ENCODE assay signal across 8 cellular contexts in genomic region chr1:156114919-156115513, GRCh38. TPM values are rescaled to one million over a fixed set of nuclear protein-coding genes. Genes with fewer than 3 reads are reported as not detected.
DNase-seq lines count a peak whose midpoint lies in the region; ATAC-seq, FAIRE-seq and TF ChIP-seq lines count a peak whose summit lies in the region.

No MANE protein-coding gene starts in this region.

- H3K9me3 ChIP-seq in endothelial cell of umbilical vein (replicated peaks; ENCODE audit: control insufficient read depth, insufficient read depth, low read length) (no peaks in the 10 kb centered on the region), muscle layer of duodenum (ENCODE audit: control insufficient read depth in 1 of 2, low read length in 2 of 2) (no peaks in the 10 kb centered on the region)

- no peak overlapping the region for H2AFZ ChIP-seq in endothelial cell of umbilical vein (ENCODE audit: low read depth, low read length)

- no peak for TF ChIP-seq POLR2A in endothelial cell of umbilical vein (IDR thresholded peaks at IDR 0.05; ENCODE audit: low read depth, low read length)

- H3K9ac ChIP-seq in endothelial cell of umbilical vein (replicated peaks; ENCODE audit: extremely low read depth, insufficient read depth, low read length), result peak overlapping the region; percentile 88

- H3K27ac ChIP-seq in endothelial cell of umbilical vein (ENCODE audit: insufficient read depth, low read depth, low read length) (peak overlapping the region; percentile 50), muscle layer of duodenum (ENCODE audit: low read length) (peak overlapping the region; percentile 98)

- H3K4me1 ChIP-seq in endothelial cell of umbilical vein (ENCODE audit: control insufficient read depth, extremely low read depth, insufficient read depth, low read length) (peaks cover 30% of the 10 kb centered on the region), muscle layer of duodenum (ENCODE audit: control insufficient read depth in 1 of 2, insufficient read depth in 2 of 2, low read length in 2 of 2) (peaks cover 8 to 36% of the 10 kb centered on the region in 2 donors)

- BruUV-seq in endothelial cell of umbilical vein (replicated peaks; lab: Mats Ljungman, UMichigan), result TSS peak; percentile 66

- CTCF ChIA-PET in endothelial cell of umbilical vein (lab: Charles Lee), result interaction anchor here (1.4 to 13.3 kb wide), 6 partner anchors 8 to 118 kb away, joined by 4 to 283 read pairs (median 12); no protein-coding TSS in a partner anchor

- dilution Hi-C loops in endothelial cell of umbilical vein (cut with MboI; ENCODE audit: extremely low pct_ligation_motif_present, low sequenced_read_pairs), result no loop called here

- DNase-seq in GM03348 (ENCODE audit: low spot score) (peak; percentile 30), T-helper 9 cell (peak; percentile 6), endothelial cell of umbilical vein (ENCODE audit: low read depth, low spot score) (peak; percentile 38)

- H3K9me1 ChIP-seq in endothelial cell of umbilical vein (replicated peaks; ENCODE audit: control insufficient read depth, extremely low read depth, insufficient read depth, low read length), result no peaks in the 10 kb centered on the region

- H3K4me2 ChIP-seq in endothelial cell of umbilical vein (ENCODE audit: insufficient read depth, low read length), result peak overlapping the region; percentile 78

- H3K36me3 ChIP-seq in endothelial cell of umbilical vein (ENCODE audit: control insufficient read depth in 2 of 2, extremely low read depth in 1 of 2, insufficient read depth in 2 of 2, low read length in 2 of 2) (peaks cover 0 to 2% of the 10 kb centered on the region in 2 experiments), muscle layer of duodenum (ENCODE audit: control insufficient read depth in 1 of 2, insufficient read depth in 2 of 2, low read length in 2 of 2) (peaks cover 2 to 24% of the 10 kb centered on the region in 2 donors)

- H3K27me3 ChIP-seq in endothelial cell of umbilical vein (ENCODE audit: control insufficient read depth in 2 of 2, insufficient read depth in 2 of 2, low read length in 2 of 2) (no peaks in the 10 kb centered on the region), muscle layer of duodenum (ENCODE audit: low read depth, low read length) (no peaks in the 10 kb centered on the region)

- H4K20me1 ChIP-seq in endothelial cell of umbilical vein (replicated peaks; ENCODE audit: control insufficient read depth, extremely low read depth, insufficient read depth, low read length), result no peaks in the 10 kb centered on the region

- peak; percentile 8 for ATAC-seq in HG02798 (IDR thresholded peaks at IDR 0.05; ENCODE audit: poor library complexity, unreplicated experiment)
- ATAC-seq in GM21367 (IDR thresholded peaks at IDR 0.05; ENCODE audit: unreplicated experiment), result no peak
- no peak for ATAC-seq in GM19463 (IDR thresholded peaks at IDR 0.05; ENCODE audit: unreplicated experiment)
- no peak for ATAC-seq in HG03025 (IDR thresholded peaks at IDR 0.05; ENCODE audit: low FRiP score, unreplicated experiment)

- H3K79me2 ChIP-seq in endothelial cell of umbilical vein (ENCODE audit: control insufficient read depth, insufficient read depth, low read length), result peaks cover 53% of the 10 kb centered on the region

- intact Hi-C loops in endothelial cell of umbilical vein (cut with micrococcal nuclease), result loop anchor here (1.0 kb wide), 4 partner anchors 8 to 18 kb away; no protein-coding TSS in a partner anchor

- TF ChIP-seq CTCF in endothelial cell of umbilical vein (IDR thresholded peaks at IDR 0.05; ENCODE audit: extremely low read depth in 1 of 2, insufficient read depth in 1 of 2, low read depth in 1 of 2, low read length in 2 of 2), result no peak

- peak; percentile 86 for FAIRE-seq in endothelial cell of umbilical vein (lab: Jason Lieb, UNC)

- POLR2A ChIA-PET in endothelial cell of umbilical vein (lab: Charles Lee), result interaction anchor here (1.1 to 3.7 kb wide), 6 partner anchors 8 to 18 kb away, joined by 4 to 55 read pairs (median 12); no protein-coding TSS in a partner anchor

- peak overlapping the region; percentile 40 to 97 (median 78) for H3K4me3 ChIP-seq in endothelial cell of umbilical vein (replicated peaks in 1 of 3; ENCODE audit: insufficient read depth in 1 of 3, low read depth in 1 of 3, low read length in 3 of 3)
- H3K4me3 ChIP-seq in muscle layer of duodenum (ENCODE audit: low read depth in 1 of 2, low read length in 2 of 2), result peak overlapping the region; percentile 92 to 99

TF ChIP-seq in endothelial cell of umbilical vein, 7 proteins besides CTCF, POLR2A, EP300 and RAD21:
- TF ChIP-seq POLR2AphosphoS5 (IDR thresholded peaks at IDR 0.05; ENCODE audit: insufficient read depth, low read depth, low read length), result no peak
- no peak for TF ChIP-seq MAX (IDR thresholded peaks at IDR 0.05; ENCODE audit: insufficient read depth, insufficient read length)
- TF ChIP-seq EZH2 (IDR thresholded peaks at IDR 0.05; ENCODE audit: borderline replicate concordance, low read depth, low read length, severe bottlenecking), result no peak
- TF ChIP-seq FOS (IDR thresholded peaks at IDR 0.05; ENCODE audit: borderline replicate concordance, insufficient read depth, low read length), result no peak
- no peak for TF ChIP-seq GATA2 (IDR thresholded peaks at IDR 0.05; ENCODE audit: insufficient read depth, insufficient read length, low read depth, low read length)
- TF ChIP-seq MYC (IDR thresholded peaks at IDR 0.05; ENCODE audit: low read depth, low read length), result no peak
- no peak for TF ChIP-seq JUN (IDR thresholded peaks at IDR 0.05; ENCODE audit: borderline replicate concordance, insufficient read depth, insufficient read length, low read depth)

RNA-seq across cellular contexts. Expression of gene LMNA, which starts 0.5 kb away (rescaled TPM):
- 715 and 742 TPM in 2 replicates for total RNA-seq in endothelial cell of umbilical vein
- 371 and 461 TPM in 2 replicates for polyA plus RNA-seq in endothelial cell of umbilical vein
- 321 and 340 TPM in 2 replicates for polyA plus RNA-seq in endothelial cell of umbilical vein (2011; cell fraction: cytosol; rRNA removed)
- polyA plus RNA-seq in endothelial cell of umbilical vein (2011; cell fraction: nucleus; rRNA removed), result 623 and 650 TPM in 2 replicates
- polyA plus RNA-seq in endothelial cell of umbilical vein (2012), result 280 and 286 TPM in 2 replicates
- polyA minus RNA-seq in endothelial cell of umbilical vein, result 205 and 294 TPM in 2 replicates
- 389 TPM for polyA minus RNA-seq in endothelial cell of umbilical vein (2011; cell fraction: cytosol; rRNA and poly(A)+ RNA removed)
- 132 and 240 TPM in 2 replicates for polyA minus RNA-seq in endothelial cell of umbilical vein (2011; cell fraction: nucleus; rRNA and poly(A)+ RNA removed)

RNA-seq across cellular contexts. Expression of gene MEX3A, which starts 32.8 kb away (rescaled TPM):
- 23.6 and 26.6 TPM in 2 replicates for total RNA-seq in endothelial cell of umbilical vein
- polyA plus RNA-seq in endothelial cell of umbilical vein, result 20.2 and 22.0 TPM in 2 replicates
- polyA plus RNA-seq in endothelial cell of umbilical vein (2011; cell fraction: cytosol; rRNA removed), result 14.0 and 16.6 TPM in 2 replicates
- polyA plus RNA-seq in endothelial cell of umbilical vein (2011; cell fraction: nucleus; rRNA removed), result 17.9 and 22.9 TPM in 2 replicates
- 14.7 and 16.6 TPM in 2 replicates for polyA plus RNA-seq in endothelial cell of umbilical vein (2012)
- 26.8 and 30.9 TPM in 2 replicates for polyA minus RNA-seq in endothelial cell of umbilical vein
- polyA minus RNA-seq in endothelial cell of umbilical vein (2011; cell fraction: cytosol; rRNA and poly(A)+ RNA removed), result 3.7 TPM
- polyA minus RNA-seq in endothelial cell of umbilical vein (2011; cell fraction: nucleus; rRNA and poly(A)+ RNA removed), result 10.9 and 12.6 TPM in 2 replicates

RNA-seq across cellular contexts. Expression of gene SEMA4A, which starts 38.4 kb away (rescaled TPM):
- 1.5 and 1.6 TPM in 2 replicates for total RNA-seq in endothelial cell of umbilical vein
- 0.97 and 1.5 TPM in 2 replicates for polyA plus RNA-seq in endothelial cell of umbilical vein
- polyA plus RNA-seq in endothelial cell of umbilical vein (2011; cell fraction: cytosol; rRNA removed), result 0.43 and 0.76 TPM in 2 replicates
- polyA plus RNA-seq in endothelial cell of umbilical vein (2011; cell fraction: nucleus; rRNA removed), result 6.6 and 7.8 TPM in 2 replicates
- polyA plus RNA-seq in endothelial cell of umbilical vein (2012), result 0.68 and 1.1 TPM in 2 replicates
- polyA minus RNA-seq in endothelial cell of umbilical vein, result 1.1 TPM in 2 replicates
- 6.5 TPM for polyA minus RNA-seq in endothelial cell of umbilical vein (2011; cell fraction: cytosol; rRNA and poly(A)+ RNA removed)
- 1.3 and 1.7 TPM in 2 replicates for polyA minus RNA-seq in endothelial cell of umbilical vein (2011; cell fraction: nucleus; rRNA and poly(A)+ RNA removed)

RNA-seq across cellular contexts. Expression of gene RAB25, which starts 54.1 kb away (rescaled TPM):
- total RNA-seq in endothelial cell of umbilical vein, result not detected in 2 replicates
- not detected in 2 replicates for polyA plus RNA-seq in endothelial cell of umbilical vein
- polyA plus RNA-seq in endothelial cell of umbilical vein (2011; cell fraction: cytosol; rRNA removed), result not detected in 2 replicates
- polyA plus RNA-seq in endothelial cell of umbilical vein (2011; cell fraction: nucleus; rRNA removed), result not detected in 2 replicates
- not detected in 2 replicates for polyA plus RNA-seq in endothelial cell of umbilical vein (2012)
- polyA minus RNA-seq in endothelial cell of umbilical vein, result 0.53 TPM in 1 of 2 replicates, not detected in the other
- polyA minus RNA-seq in endothelial cell of umbilical vein (2011; cell fraction: cytosol; rRNA and poly(A)+ RNA removed), result not detected
- polyA minus RNA-seq in endothelial cell of umbilical vein (2011; cell fraction: nucleus; rRNA and poly(A)+ RNA removed), result not detected in 2 replicates
